8 cellular contexts compared by ENCODE assay signal in genomic region chr3:176310641-176311040, GRCh38.
"Had no signal": no experiment of that assay in that cellular context is flagged by ENCODE, and none has a peak within 500 bp of the region (broad histone marks: within the 10 kb centered on the region; RNA-seq: fewer than 3 reads in every experiment).

No MANE protein-coding gene starts in this region.

- H3K27ac Mint-ChIP-seq: HFFc6 had no signal

- H3K4me3 Mint-ChIP-seq: H9, HFFc6 had no signal

- H3K9me3 Mint-ChIP-seq: H9 had no signal

- H2AFZ ChIP-seq: GM23248 had no signal

- H3K4me1 ChIP-seq: HAP-1 had no signal

- ATAC-seq: HCT116 had no signal

- H3K36me3 ChIP-seq: HAP-1 had no signal

- H3K27ac ChIP-seq: GM23248 had no signal

- DNase-seq: GM23248, GOT3, H7, H9, HCEC 1CT, HFFc6 had no signal

- H3K4me3 ChIP-seq: GM23248, HAP-1 had no signal
